ENCODE assay signal across 2 cellular contexts in genomic region chr3:49747792-49748480, GRCh38.
A peak's percentile ranks its signal among the peaks of the same experiment; 100 is the strongest.
TF ChIP-seq lines count a peak whose summit lies in the region.

No MANE protein-coding gene starts in this region.

TF ChIP-seq in IMR-90, 13 proteins besides CTCF, POLR2A, EP300 and RAD21:
- peak; percentile 80 for TF ChIP-seq CEBPB (IDR thresholded peaks at IDR 0.05; ENCODE audit: low read depth, low read length)
- no peak for TF ChIP-seq USF2 (IDR thresholded peaks at IDR 0.05; ENCODE audit: low read depth, low read length)

TF ChIP-seq in HepG2, 621 proteins besides CTCF, POLR2A, EP300 and RAD21 (continues in another document):
- no peak for TF ChIP-seq ZSCAN12 (CRISPR knock-in tag; IDR thresholded peaks at IDR 0.05)
- TF ChIP-seq ZNF660 (CRISPR knock-in tag; IDR thresholded peaks at IDR 0.05; ENCODE audit: borderline replicate concordance, low read depth) = no peak
- no peak for TF ChIP-seq SOX13 (IDR thresholded peaks at IDR 0.05)
- 0 out of 4 replicates have a peak, but pooled peaks of 1 of the 2 experiments have one; percentile 31 for TF ChIP-seq SOX13 (CRISPR knock-in tag; conservative IDR thresholded peaks at IDR 0.05 in 1 of 2, IDR thresholded peaks at IDR 0.05 in 1 of 2)
- 0 out of 2 replicates have a peak, but pooled peaks have one; percentile 29 for TF ChIP-seq THAP11 (CRISPR knock-in tag; IDR thresholded peaks at IDR 0.05)
- no peak for TF ChIP-seq GPBP1L1 (CRISPR knock-in tag; IDR thresholded peaks at IDR 0.05)
- TF ChIP-seq, protein P1, sequence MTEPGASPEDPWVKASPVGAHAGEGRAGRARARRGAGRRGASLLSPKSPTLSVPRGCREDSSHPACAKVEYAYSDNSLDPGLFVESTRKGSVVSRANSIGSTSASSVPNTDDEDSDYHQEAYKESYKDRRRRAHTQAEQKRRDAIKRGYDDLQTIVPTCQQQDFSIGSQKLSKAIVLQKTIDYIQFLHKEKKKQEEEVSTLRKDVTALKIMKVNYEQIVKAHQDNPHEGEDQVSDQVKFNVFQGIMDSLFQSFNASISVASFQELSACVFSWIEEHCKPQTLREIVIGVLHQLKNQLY (CRISPR knock-in tag; IDR thresholded peaks at IDR 0.05) = no peak
- no peak for TF ChIP-seq ZNF251 (CRISPR knock-in tag; IDR thresholded peaks at IDR 0.05)
- no peak for TF ChIP-seq SNAI1 (CRISPR knock-in tag; IDR thresholded peaks at IDR 0.05; ENCODE audit: borderline replicate concordance)
- TF ChIP-seq SRSF9 (IDR thresholded peaks at IDR 0.05; ENCODE audit: borderline replicate concordance, insufficient read depth, low read depth, low read length, poor library complexity, severe bottlenecking) = no peak
- no peak for TF ChIP-seq POGZ (CRISPR knock-in tag; IDR thresholded peaks at IDR 0.05)
- TF ChIP-seq ZFYVE20 (CRISPR knock-in tag; IDR thresholded peaks at IDR 0.05; ENCODE audit: borderline replicate concordance, low read depth) = no peak
- TF ChIP-seq DNMT3B (CRISPR knock-in tag; conservative IDR thresholded peaks at IDR 0.05) = no peak
- TF ChIP-seq FOXA3 (CRISPR knock-in tag; IDR thresholded peaks at IDR 0.05) = 0 out of 2 replicates have a peak, but pooled peaks have one; percentile 27
- no peak for TF ChIP-seq CREM (IDR thresholded peaks at IDR 0.05)
- TF ChIP-seq CREM (CRISPR knock-in tag; IDR thresholded peaks at IDR 0.05) = no peak
- TF ChIP-seq, protein P2, sequence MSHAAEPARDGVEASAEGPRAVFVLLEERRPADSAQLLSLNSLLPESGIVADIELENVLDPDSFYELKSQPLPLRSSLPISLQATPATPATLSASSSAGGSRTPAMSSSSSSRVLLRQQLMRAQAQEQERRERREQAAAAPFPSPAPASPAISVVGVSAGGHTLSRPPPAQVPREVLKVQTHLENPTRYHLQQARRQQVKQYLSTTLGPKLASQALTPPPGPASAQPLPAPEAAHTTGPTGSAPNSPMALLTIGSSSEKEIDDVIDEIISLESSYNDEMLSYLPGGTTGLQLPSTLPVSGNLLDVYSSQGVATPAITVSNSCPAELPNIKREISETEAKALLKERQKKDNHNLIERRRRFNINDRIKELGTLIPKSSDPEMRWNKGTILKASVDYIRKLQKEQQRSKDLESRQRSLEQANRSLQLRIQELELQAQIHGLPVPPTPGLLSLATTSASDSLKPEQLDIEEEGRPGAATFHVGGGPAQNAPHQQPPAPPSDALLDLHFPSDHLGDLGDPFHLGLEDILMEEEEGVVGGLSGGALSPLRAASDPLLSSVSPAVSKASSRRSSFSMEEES (CRISPR knock-in tag; IDR thresholded peaks at IDR 0.05) = no peak
- TF ChIP-seq THYN1 (CRISPR knock-in tag; IDR thresholded peaks at IDR 0.05; ENCODE audit: borderline replicate concordance, low read depth) = no peak
- TF ChIP-seq TARDBP (CRISPR knock-in tag; IDR thresholded peaks at IDR 0.05) = no peak
- TF ChIP-seq, protein P3, sequence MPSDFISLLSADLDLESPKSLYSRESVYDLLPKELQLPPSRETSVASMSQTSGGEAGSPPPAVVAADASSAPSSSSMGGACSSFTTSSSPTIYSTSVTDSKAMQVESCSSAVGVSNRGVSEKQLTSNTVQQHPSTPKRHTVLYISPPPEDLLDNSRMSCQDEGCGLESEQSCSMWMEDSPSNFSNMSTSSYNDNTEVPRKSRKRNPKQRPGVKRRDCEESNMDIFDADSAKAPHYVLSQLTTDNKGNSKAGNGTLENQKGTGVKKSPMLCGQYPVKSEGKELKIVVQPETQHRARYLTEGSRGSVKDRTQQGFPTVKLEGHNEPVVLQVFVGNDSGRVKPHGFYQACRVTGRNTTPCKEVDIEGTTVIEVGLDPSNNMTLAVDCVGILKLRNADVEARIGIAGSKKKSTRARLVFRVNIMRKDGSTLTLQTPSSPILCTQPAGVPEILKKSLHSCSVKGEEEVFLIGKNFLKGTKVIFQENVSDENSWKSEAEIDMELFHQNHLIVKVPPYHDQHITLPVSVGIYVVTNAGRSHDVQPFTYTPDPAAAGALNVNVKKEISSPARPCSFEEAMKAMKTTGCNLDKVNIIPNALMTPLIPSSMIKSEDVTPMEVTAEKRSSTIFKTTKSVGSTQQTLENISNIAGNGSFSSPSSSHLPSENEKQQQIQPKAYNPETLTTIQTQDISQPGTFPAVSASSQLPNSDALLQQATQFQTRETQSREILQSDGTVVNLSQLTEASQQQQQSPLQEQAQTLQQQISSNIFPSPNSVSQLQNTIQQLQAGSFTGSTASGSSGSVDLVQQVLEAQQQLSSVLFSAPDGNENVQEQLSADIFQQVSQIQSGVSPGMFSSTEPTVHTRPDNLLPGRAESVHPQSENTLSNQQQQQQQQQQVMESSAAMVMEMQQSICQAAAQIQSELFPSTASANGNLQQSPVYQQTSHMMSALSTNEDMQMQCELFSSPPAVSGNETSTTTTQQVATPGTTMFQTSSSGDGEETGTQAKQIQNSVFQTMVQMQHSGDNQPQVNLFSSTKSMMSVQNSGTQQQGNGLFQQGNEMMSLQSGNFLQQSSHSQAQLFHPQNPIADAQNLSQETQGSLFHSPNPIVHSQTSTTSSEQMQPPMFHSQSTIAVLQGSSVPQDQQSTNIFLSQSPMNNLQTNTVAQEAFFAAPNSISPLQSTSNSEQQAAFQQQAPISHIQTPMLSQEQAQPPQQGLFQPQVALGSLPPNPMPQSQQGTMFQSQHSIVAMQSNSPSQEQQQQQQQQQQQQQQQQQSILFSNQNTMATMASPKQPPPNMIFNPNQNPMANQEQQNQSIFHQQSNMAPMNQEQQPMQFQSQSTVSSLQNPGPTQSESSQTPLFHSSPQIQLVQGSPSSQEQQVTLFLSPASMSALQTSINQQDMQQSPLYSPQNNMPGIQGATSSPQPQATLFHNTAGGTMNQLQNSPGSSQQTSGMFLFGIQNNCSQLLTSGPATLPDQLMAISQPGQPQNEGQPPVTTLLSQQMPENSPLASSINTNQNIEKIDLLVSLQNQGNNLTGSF (CRISPR knock-in tag; IDR thresholded peaks at IDR 0.05) = no peak
- peak; percentile 35 for TF ChIP-seq ZNF687 (CRISPR knock-in tag; IDR thresholded peaks at IDR 0.05)
- TF ChIP-seq FOXA1 (IDR thresholded peaks at IDR 0.05) = no peak
- no peak for TF ChIP-seq FOXA1 (CRISPR knock-in tag; IDR thresholded peaks at IDR 0.05)
- TF ChIP-seq, protein P4, sequence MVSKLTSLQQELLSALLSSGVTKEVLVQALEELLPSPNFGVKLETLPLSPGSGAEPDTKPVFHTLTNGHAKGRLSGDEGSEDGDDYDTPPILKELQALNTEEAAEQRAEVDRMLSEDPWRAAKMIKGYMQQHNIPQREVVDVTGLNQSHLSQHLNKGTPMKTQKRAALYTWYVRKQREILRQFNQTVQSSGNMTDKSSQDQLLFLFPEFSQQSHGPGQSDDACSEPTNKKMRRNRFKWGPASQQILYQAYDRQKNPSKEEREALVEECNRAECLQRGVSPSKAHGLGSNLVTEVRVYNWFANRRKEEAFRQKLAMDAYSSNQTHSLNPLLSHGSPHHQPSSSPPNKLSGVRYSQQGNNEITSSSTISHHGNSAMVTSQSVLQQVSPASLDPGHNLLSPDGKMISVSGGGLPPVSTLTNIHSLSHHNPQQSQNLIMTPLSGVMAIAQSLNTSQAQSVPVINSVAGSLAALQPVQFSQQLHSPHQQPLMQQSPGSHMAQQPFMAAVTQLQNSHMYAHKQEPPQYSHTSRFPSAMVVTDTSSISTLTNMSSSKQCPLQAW (CRISPR knock-in tag; IDR thresholded peaks at IDR 0.05) = peak; percentile 31; the same call in 1 of the 2 replicates
- TF ChIP-seq ARID5B (CRISPR knock-in tag; IDR thresholded peaks at IDR 0.05) = peak; percentile 60
- no peak for TF ChIP-seq ZHX2 (IDR thresholded peaks at IDR 0.05; ENCODE audit: low read depth)
- TF ChIP-seq ZHX2 (CRISPR knock-in tag; IDR thresholded peaks at IDR 0.05; ENCODE audit: borderline replicate concordance) = no peak
- TF ChIP-seq MXD4 (CRISPR knock-in tag; IDR thresholded peaks at IDR 0.05) = no peak
